Comparison of ENCODE assay signal across 26 cellular contexts in genomic region chr21:41012425-41012824, GRCh38.
"Had no signal": no experiment of that assay in that cellular context is flagged by ENCODE, and none has a peak within 500 bp of the region (broad histone marks: within the 10 kb centered on the region; RNA-seq: fewer than 3 reads in every experiment).

No MANE protein-coding gene starts in this region.

- H3K27ac ChIP-seq: stomach, suprapubic skin, testis, thoracic aorta, thyroid gland, tibial artery, tibial nerve, upper lobe of left lung, upper lobe of right lung, uterus, vagina had no signal

- H3K4me1 ChIP-seq: stomach, suprapubic skin, testis, thyroid gland, tibial artery, tibial nerve, upper lobe of right lung, uterus, vagina had no signal

- H3K4me3 ChIP-seq: stomach, suprapubic skin, testis, thoracic aorta, thyroid gland, tibial artery, tibial nerve, upper lobe of left lung, upper lobe of right lung, uterus, vagina had no signal

- FAIRE-seq: urothelium cell line had no signal

- H3K9me3 ChIP-seq: suprapubic skin, testis, thoracic aorta, thyroid gland, tibial artery, upper lobe of left lung, upper lobe of right lung, uterus, vagina had no signal

- H3K27me3 ChIP-seq: suprapubic skin, testis, thyroid gland, tibial nerve, upper lobe of left lung, upper lobe of right lung, uterus, vagina had no signal

- H3K36me3 ChIP-seq: stomach, suprapubic skin, thoracic aorta, thyroid gland, tibial artery, tibial nerve, upper lobe of left lung, upper lobe of right lung, uterus, vagina had no signal

- ATAC-seq: stimulated activated effector memory CD8-positive, alpha-beta T cell treated with anti-CD3 and anti-CD28 coated beads, Interleukin-12 subunit alpha, Interleukin-12 subunit beta, amount 100 ng/mL, for 72 hours; stimulated activated memory B cell treated with anti-CD40 and anti-IgM and Interleukin-4, amounts not matched to agents 10 μg/mL and 1 μg/mL and 100 μg/mL, for 72 hours; stimulated activated naive B cell treated with anti-CD40 and anti-IgM and Interleukin-4, amounts not matched to agents 10 μg/mL and 1 μg/mL and 100 μg/mL, for 72 hours; stimulated activated naive CD8-positive, alpha-beta T cell treated with anti-CD3 and anti-CD28 coated beads, Interleukin-15, amount 100 ng/mL, for 72 hours; stimulated activated naive CD8-positive, alpha-beta T cell treated with anti-CD3 and anti-CD28 coated beads, Interleukin-15, Interleukin-2, amounts not matched to agents 100 U/mL and 50 U/mL, for 24 hours; upper lobe of right lung had no signal

- DNase-seq: stimulated activated CD4-positive, alpha-beta T cell treated with anti-CD3 and anti-CD28 coated beads, Interleukin-2, amount 100 ng/mL, for 24 hours; stimulated activated CD4-positive, alpha-beta T cell treated with anti-CD3 and anti-CD28 coated beads, Interleukin-2, amount 100 ng/mL, for 48 hours; stimulated activated CD4-positive, alpha-beta T cell treated with anti-CD3 and anti-CD28 coated beads, Interleukin-4, amount 100 ng/mL, for 1 hour; stimulated activated CD4-positive, alpha-beta T cell treated with anti-CD3 and anti-CD28 coated beads, Interleukin-4, amount 100 ng/mL, for 24 hours; stimulated activated CD8-positive, alpha-beta memory T cell treated with anti-CD3 and anti-CD28 coated beads, Interleukin-4, amount 100 ng/mL, for 48 hours; stimulated activated naive B cell treated with anti-CD40 and anti-IgM and Interleukin-4, amounts not matched to agents 10 μg/mL and 1 μg/mL and 100 μg/mL, for 72 hours; stimulated activated naive CD4-positive, alpha-beta T cell; stimulated activated naive CD4-positive, alpha-beta T cell treated with Interleukin-2 at 50 U/mL for 16 hours; stimulated activated naive CD8-positive, alpha-beta T cell treated with anti-CD3 and anti-CD28 coated beads, Interleukin-15, amount 100 ng/mL, for 72 hours; stimulated activated naive CD8-positive, alpha-beta T cell treated with anti-CD3 and anti-CD28 coated beads, Interleukin-15, Interleukin-2, amounts not matched to agents 100 U/mL and 50 U/mL, for 24 hours; stomach; substantia nigra; testis; thyroid gland; tibial artery; trophoblast cell; upper lobe of left lung; upper lobe of right lung; uterus had no signal
